In genomic region chr9:71766663-71767062, GRCh38 we compare ENCODE assay signal across 8 cellular contexts. TPM values are rescaled to one million over a fixed set of nuclear protein-coding genes. Genes with fewer than 3 reads are reported as not detected.
DNase-seq lines count a peak whose midpoint lies in the region; ATAC-seq and TF ChIP-seq lines count a peak whose summit lies in the region.

No MANE protein-coding gene starts in this region.

- H3K9me3 Mint-ChIP-seq in activated CD8-positive, alpha-beta T cell treated with anti-CD3 and anti-CD28 coated beads for 36 hours: no peaks in the 10 kb centered on the region
- H3K9me3 Mint-ChIP-seq in stimulated activated naive CD8-positive, alpha-beta T cell treated with anti-CD3 and anti-CD28 coated beads, Interleukin-15, amount 100 ng/mL, for 72 hours: no peaks in the 10 kb centered on the region

- H3K4me3 Mint-ChIP-seq in activated CD8-positive, alpha-beta T cell treated with anti-CD3 and anti-CD28 coated beads for 36 hours: peak overlapping the region; percentile 98
- peak overlapping the region; percentile 82 to 83 for H3K4me3 Mint-ChIP-seq in stimulated activated naive CD8-positive, alpha-beta T cell treated with anti-CD3 and anti-CD28 coated beads, Interleukin-15, amount 100 ng/mL, for 72 hours

- intact Hi-C loops in left ventricle myocardium superior (cut with micrococcal nuclease): no loop called here
- intact Hi-C loops in activated CD8-positive, alpha-beta T cell treated with anti-CD3 and anti-CD28 coated beads for 36 hours (cut with micrococcal nuclease): loop anchor here (5.0 to 10.0 kb wide), 2 partner anchors 34 to 1352 kb away; partner anchors contain the start of gene KLF9

- H3K27ac ChIP-seq in right atrium auricular region: no peak overlapping the region

- H3K27me3 ChIP-seq in right atrium auricular region (no peaks in the 10 kb centered on the region), iPS-15b (ENCODE audit: control insufficient read depth, insufficient read depth, low read length) (peaks cover 11% of the 10 kb centered on the region)

- H3K4me1 Mint-ChIP-seq in activated CD8-positive, alpha-beta T cell treated with anti-CD3 and anti-CD28 coated beads for 36 hours (ENCODE audit: low read depth): peaks cover 51% of the 10 kb centered on the region
- peaks cover 59% of the 10 kb centered on the region for H3K4me1 Mint-ChIP-seq in stimulated activated naive CD8-positive, alpha-beta T cell treated with anti-CD3 and anti-CD28 coated beads, Interleukin-15, amount 100 ng/mL, for 72 hours

- no peak for TF ChIP-seq CTCF in right atrium auricular region (IDR thresholded peaks at IDR 0.05)
- no peak for TF ChIP-seq CTCF in activated CD8-positive, alpha-beta T cell treated with anti-CD3 and anti-CD28 coated beads for 36 hours (IDR thresholded peaks at IDR 0.05)

- ATAC-seq in left ventricle myocardium superior (no peak), HG02588 (IDR thresholded peaks at IDR 0.05; ENCODE audit: unreplicated experiment) (no peak), HG03108 (IDR thresholded peaks at IDR 0.05; ENCODE audit: unreplicated experiment) (no peak)
- peak; percentile 27 for ATAC-seq in activated CD8-positive, alpha-beta T cell treated with anti-CD3 and anti-CD28 coated beads for 36 hours
- peak; percentile 43 for ATAC-seq in stimulated activated naive CD8-positive, alpha-beta T cell treated with anti-CD3 and anti-CD28 coated beads, Interleukin-15, amount 100 ng/mL, for 72 hours

- no peaks in the 10 kb centered on the region for H3K36me3 ChIP-seq in right atrium auricular region
- no peaks in the 10 kb centered on the region for H3K36me3 ChIP-seq in iPS-15b (ENCODE audit: control insufficient read depth, insufficient read depth, low read length)

- peak overlapping the region; percentile 74 for H3K4me3 ChIP-seq in right atrium auricular region
- peak overlapping the region; percentile 92 for H3K4me3 ChIP-seq in iPS-15b (ENCODE audit: low read depth, low read length)

- POLR2A ChIA-PET in activated CD8-positive, alpha-beta T cell treated with anti-CD3 and anti-CD28 coated beads for 36 hours (lab: Charles Lee): interaction anchor here (0.7 to 6.2 kb wide), 13 partner anchors 10 to 1346 kb away, joined by 3 to 69 read pairs (median 4); partner anchors contain the start of gene ABHD17B

- H3K9me3 ChIP-seq in right atrium auricular region (no peaks in the 10 kb centered on the region), iPS-15b (ENCODE audit: control insufficient read depth, insufficient read depth, low read length) (no peaks in the 10 kb centered on the region)

- peaks cover 37% of the 10 kb centered on the region for H3K36me3 Mint-ChIP-seq in activated CD8-positive, alpha-beta T cell treated with anti-CD3 and anti-CD28 coated beads for 36 hours (ENCODE audit: low read depth)

- no peaks in the 10 kb centered on the region for H3K27me3 Mint-ChIP-seq in activated CD8-positive, alpha-beta T cell treated with anti-CD3 and anti-CD28 coated beads for 36 hours
- no peaks in the 10 kb centered on the region for H3K27me3 Mint-ChIP-seq in stimulated activated naive CD8-positive, alpha-beta T cell treated with anti-CD3 and anti-CD28 coated beads, Interleukin-15, amount 100 ng/mL, for 72 hours

- DNase-seq in right atrium auricular region (ENCODE audit: low spot score) (no peak), left ventricle myocardium superior (no peak), AG20443 (ENCODE audit: low spot score) (no peak)
- DNase-seq in activated CD8-positive, alpha-beta T cell treated with anti-CD3 and anti-CD28 coated beads for 36 hours: peak; percentile 50
- DNase-seq in stimulated activated naive CD8-positive, alpha-beta T cell treated with anti-CD3 and anti-CD28 coated beads, Interleukin-15, amount 100 ng/mL, for 72 hours: peak; percentile 36 to 53

- no peak overlapping the region for H3K9ac ChIP-seq in iPS-15b (ENCODE audit: low read depth, low read length)

- H3K4me1 ChIP-seq in right atrium auricular region (peaks cover 0 to 21% of the 10 kb centered on the region in 2 donors), iPS-15b (ENCODE audit: control insufficient read depth, insufficient read depth, low read length) (peaks cover 29% of the 10 kb centered on the region)

- H3K27ac Mint-ChIP-seq in activated CD8-positive, alpha-beta T cell treated with anti-CD3 and anti-CD28 coated beads for 36 hours: peak overlapping the region; percentile 96
- peak overlapping the region; percentile 98 for H3K27ac Mint-ChIP-seq in stimulated activated naive CD8-positive, alpha-beta T cell treated with anti-CD3 and anti-CD28 coated beads, Interleukin-15, amount 100 ng/mL, for 72 hours

- CTCF ChIA-PET in activated CD8-positive, alpha-beta T cell treated with anti-CD3 and anti-CD28 coated beads for 36 hours (lab: Charles Lee): interaction anchor here (0.7 to 4.0 kb wide), 11 partner anchors 11 to 162 kb away, joined by 3 to 19 read pairs (median 4); no protein-coding TSS in a partner anchor

RNA-seq across cellular contexts. Expression of gene CEMIP2, which starts 1.6 kb away (rescaled TPM):
- total RNA-seq in right atrium auricular region (10 to 100 TPM; 15.6 to 87.7 TPM), left ventricle myocardium superior (8.7 TPM)
- 10 to 100 TPM; 58.7 to 63.5 TPM for total RNA-seq in activated CD8-positive, alpha-beta T cell treated with anti-CD3 and anti-CD28 coated beads for 36 hours

Comparison
In these comparisons a context has a peak if more than half of its experiments do, and no peak if none do; other contexts are left out.
1. DNase-seq: peak in activated CD8-positive, alpha-beta T cell treated with anti-CD3 and anti-CD28 coated beads for 36 hours (single experiment) and stimulated activated naive CD8-positive, alpha-beta T cell treated with anti-CD3 and anti-CD28 coated beads, Interleukin-15, amount 100 ng/mL, for 72 hours (2 of 2); none in right atrium auricular region (single experiment), left ventricle myocardium superior (single experiment) and AG20443 (single experiment).
2. ATAC-seq: peak in activated CD8-positive, alpha-beta T cell treated with anti-CD3 and anti-CD28 coated beads for 36 hours (single experiment) and stimulated activated naive CD8-positive, alpha-beta T cell treated with anti-CD3 and anti-CD28 coated beads, Interleukin-15, amount 100 ng/mL, for 72 hours (single experiment); none in left ventricle myocardium superior (single experiment), HG02588 (single experiment) and HG03108 (single experiment).